ENCODE assay signal across 10 cellular contexts in genomic region chr4:8229341-8229975, GRCh38. TPM values are rescaled to one million over a fixed set of nuclear protein-coding genes. Genes with fewer than 3 reads are reported as not detected.
A peak's percentile ranks its signal among the peaks of the same experiment; 100 is the strongest.
DNase-seq lines count a peak whose midpoint lies in the region; ATAC-seq and TF ChIP-seq lines count a peak whose summit lies in the region.
"Had no signal": no experiment of that assay in that cellular context is flagged by ENCODE, and none has a peak within 500 bp of the region (broad histone marks: within the 10 kb centered on the region; RNA-seq: fewer than 3 reads in every experiment).

No MANE protein-coding gene starts in this region.

- POLR2A ChIA-PET in WTC11 (lab: Charles Lee) = no interaction called here

- peak overlapping the region; percentile 93 for H3K27ac Mint-ChIP-seq in activated naive CD4-positive, alpha-beta T cell treated with anti-CD3 and anti-CD28 coated beads, Interleukin-2, amount 50 U/mL, for 24 hours
- H3K27ac Mint-ChIP-seq in WTC11 = no peak overlapping the region
- H3K27ac Mint-ChIP-seq: HFFc6 had no signal

- peak overlapping the region; percentile 78 for H3K4me3 Mint-ChIP-seq in activated naive CD4-positive, alpha-beta T cell treated with anti-CD3 and anti-CD28 coated beads, Interleukin-2, amount 50 U/mL, for 24 hours
- no peak overlapping the region for H3K4me3 Mint-ChIP-seq in WTC11
- H3K4me3 Mint-ChIP-seq: HFFc6 had no signal

- no peak for ATAC-seq in HG02981 (IDR thresholded peaks at IDR 0.05; ENCODE audit: unreplicated experiment)
- ATAC-seq in GM21825 (IDR thresholded peaks at IDR 0.05; ENCODE audit: unreplicated experiment) = no peak
- no peak for ATAC-seq in WTC11

- peaks cover 23% of the 10 kb centered on the region for H3K4me1 Mint-ChIP-seq in activated naive CD4-positive, alpha-beta T cell treated with anti-CD3 and anti-CD28 coated beads, Interleukin-2, amount 50 U/mL, for 24 hours
- H3K4me1 Mint-ChIP-seq in WTC11 = peaks cover 18% of the 10 kb centered on the region

- peak; percentile 34 for DNase-seq in NAMALWA (ENCODE audit: low spot score)
- peak; percentile 14 to 32 for DNase-seq in stimulated activated CD4-positive, alpha-beta T cell treated with anti-CD3 and anti-CD28 coated beads, Interleukin-2, amount 100 ng/mL, for 24 hours
- no peak for DNase-seq in LoVo (ENCODE audit: low spot score)
- no peak for DNase-seq in WTC11 (ENCODE audit: low spot score)
- DNase-seq: HFFc6, KG1 had no signal

- peak overlapping the region; percentile 60 for H3K4me3 ChIP-seq in DOHH2 (ENCODE audit: low read length)

- H3K27ac ChIP-seq in DOHH2 (ENCODE audit: low read depth, low read length) = peak overlapping the region; percentile 84

- TF ChIP-seq CTCF in DOHH2 (IDR thresholded peaks at IDR 0.05; ENCODE audit: low read depth, low read length, poor library complexity, severe bottlenecking) (no peak), WTC11 (IDR thresholded peaks at IDR 0.05) (no peak)

- no peaks in the 10 kb centered on the region for H3K36me3 Mint-ChIP-seq in activated naive CD4-positive, alpha-beta T cell treated with anti-CD3 and anti-CD28 coated beads, Interleukin-2, amount 50 U/mL, for 24 hours
- H3K36me3 Mint-ChIP-seq in WTC11 = no peaks in the 10 kb centered on the region

- H3K4me1 ChIP-seq in DOHH2 (ENCODE audit: control insufficient read depth, low read length) = peaks cover 44% of the 10 kb centered on the region

- H3F3A ChIP-seq in DOHH2 (ENCODE audit: control insufficient read depth, insufficient read depth) = peaks cover 6% of the 10 kb centered on the region

- H4K20me1 ChIP-seq in DOHH2 (ENCODE audit: control insufficient read depth, insufficient read depth, low read depth, low read length) = no peaks in the 10 kb centered on the region

- peaks cover 21% of the 10 kb centered on the region for H3K79me2 ChIP-seq in DOHH2 (ENCODE audit: control insufficient read depth, low read length)

- peak overlapping the region; percentile 75 for H3K4me2 ChIP-seq in DOHH2 (ENCODE audit: low read length)

- CTCF ChIA-PET in WTC11 (lab: Charles Lee) = interaction anchor here (0.7 to 6.5 kb wide), 6 partner anchors 9 to 181 kb away, joined by 3 to 55 read pairs (median 4); no protein-coding TSS in a partner anchor

- H3K9me3 ChIP-seq in DOHH2 (ENCODE audit: control insufficient read depth, insufficient read depth, low read length) = no peaks in the 10 kb centered on the region

- H3K27me3 ChIP-seq in DOHH2 (ENCODE audit: control insufficient read depth, low read length) = no peaks in the 10 kb centered on the region

- no peaks in the 10 kb centered on the region for H3K27me3 Mint-ChIP-seq in activated naive CD4-positive, alpha-beta T cell treated with anti-CD3 and anti-CD28 coated beads, Interleukin-2, amount 50 U/mL, for 24 hours
- H3K27me3 Mint-ChIP-seq in WTC11 (ENCODE audit: low read depth) = no peaks in the 10 kb centered on the region

- no peaks in the 10 kb centered on the region for H3K9me3 Mint-ChIP-seq in activated naive CD4-positive, alpha-beta T cell treated with anti-CD3 and anti-CD28 coated beads, Interleukin-2, amount 50 U/mL, for 24 hours
- H3K9me3 Mint-ChIP-seq in WTC11 = no peaks in the 10 kb centered on the region
- H3K9me3 Mint-ChIP-seq: HFFc6 had no signal

- peaks cover 76% of the 10 kb centered on the region for H3K36me3 ChIP-seq in DOHH2 (ENCODE audit: control insufficient read depth, low read length)

- no peaks in the 10 kb centered on the region for H3K9me2 ChIP-seq in DOHH2 (replicated peaks; ENCODE audit: control insufficient read depth, low read length)

TF ChIP-seq in WTC11, 78 proteins besides CTCF, POLR2A, EP300 and RAD21:
- TF ChIP-seq SP1 (CRISPR knock-in tag; conservative IDR thresholded peaks at IDR 0.05) (no peak), CBFB (CRISPR knock-in tag; IDR thresholded peaks at IDR 0.05; ENCODE audit: low read depth) (no peak), MAX (CRISPR knock-in tag; IDR thresholded peaks at IDR 0.05) (no peak), GRHL2 (CRISPR knock-in tag; IDR thresholded peaks at IDR 0.05; ENCODE audit: insufficient replicate concordance, severe bottlenecking) (no peak), JAZF1 (CRISPR knock-in tag; IDR thresholded peaks at IDR 0.05) (no peak), IRF1 (CRISPR knock-in tag; IDR thresholded peaks at IDR 0.05) (no peak), EMX1 (CRISPR knock-in tag; IDR thresholded peaks at IDR 0.05) (no peak)
TF ChIP-seq in WTC11: peak in this region for 0.

RNA-seq across cellular contexts. Expression of gene SH3TC1, which starts 30.4 kb away (rescaled TPM):
- 0.42 to 0.64 TPM (median 0.55 TPM) in 3 replicates for total RNA-seq in WTC11 (2021)

RNA-seq across cellular contexts. Expression of gene HTRA3, which starts 40.1 kb away (rescaled TPM):
- 2.3 to 5.5 TPM (median 4.8 TPM) in 3 replicates for total RNA-seq in WTC11 (2021)

Comparison
In these comparisons a context has a peak if more than half of its experiments do, and no peak if none do; other contexts are left out.
1. DNase-seq: peak in NAMALWA (single experiment) and stimulated activated CD4-positive, alpha-beta T cell treated with anti-CD3 and anti-CD28 coated beads, Interleukin-2, amount 100 ng/mL, for 24 hours (2 of 2); none in LoVo (single experiment) and WTC11 (single experiment).